ENCODE assay signal across 13 cellular contexts in the genomic region with DNA sequence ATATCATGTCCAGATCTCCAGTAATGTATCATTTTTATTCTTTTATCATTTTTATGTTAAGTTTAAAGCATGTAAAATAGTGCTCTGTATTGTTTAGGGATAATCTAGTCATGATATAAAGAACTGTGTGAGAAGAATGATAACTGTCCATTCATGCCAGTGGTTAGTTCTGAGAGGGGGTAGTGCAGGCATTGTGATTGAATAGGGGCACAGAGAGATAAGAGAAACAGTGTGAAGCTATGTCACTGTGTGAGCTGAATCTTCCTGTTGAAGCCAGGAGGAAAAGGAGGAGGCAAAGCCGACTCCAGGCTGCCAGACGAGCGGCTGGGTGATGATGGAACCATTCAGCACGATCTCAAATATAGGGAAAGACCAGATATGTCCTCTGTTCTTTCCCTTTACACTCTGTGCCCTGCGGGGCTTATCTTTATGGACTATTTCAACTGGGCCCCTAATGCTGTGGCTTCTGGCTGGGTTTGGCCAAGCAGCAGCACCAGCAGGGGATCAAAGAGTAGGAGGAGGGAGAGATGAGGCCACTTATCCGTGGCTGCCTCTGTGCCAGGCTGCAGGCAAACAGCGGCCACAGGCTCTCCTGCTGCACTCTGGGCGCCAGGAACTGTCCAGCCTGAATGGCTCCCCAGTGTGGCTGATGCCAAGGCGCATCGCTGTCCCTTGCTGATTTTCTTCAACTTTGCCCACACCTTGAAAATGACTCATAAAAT.
A peak's percentile ranks its signal among the peaks of the same experiment; 100 is the strongest.
DNase-seq lines count a peak whose midpoint lies in the region; FAIRE-seq and TF ChIP-seq lines count a peak whose summit lies in the region.
"Had no signal": no experiment of that assay in that cellular context is flagged by ENCODE, and none has a peak within 500 bp of the region (broad histone marks: within the 10 kb centered on the region; RNA-seq: fewer than 3 reads in every experiment).

No MANE protein-coding gene starts in this region.

- in situ Hi-C loops in KBM-7 (cut with MboI; ENCODE audit: low pct_unique_long_range_greater_than_20kb, low sequenced_read_pairs), result no loop called here

- TF ChIP-seq CTCF in bronchial epithelial cell (IDR thresholded peaks at IDR 0.05; ENCODE audit: insufficient read depth, low read length, severe bottlenecking), result no peak
- no peak for TF ChIP-seq CTCF in D721Med (IDR thresholded peaks at IDR 0.05; ENCODE audit: insufficient read depth, missing control alignments)

- no peaks in the 10 kb centered on the region for H3K27me3 ChIP-seq in bronchial epithelial cell (ENCODE audit: control insufficient read depth, insufficient read depth, low read length)

- H3K36me3 ChIP-seq in bronchial epithelial cell (ENCODE audit: control insufficient read depth, insufficient read depth, low read length), result no peaks in the 10 kb centered on the region

- DNase-seq in NCI-H2029 (lab: John Stamatoyannopoulos, UW), result peak; percentile 10
- no peak for DNase-seq in NCI-H2029 treated with DMSO at 0.1 percent for 48 hours (lab: John Stamatoyannopoulos, UW)
- DNase-seq in KBM-7, result peak; percentile 0
- DNase-seq in bronchial epithelial cell (ENCODE audit: low read depth), result peak; percentile 54
- peak; percentile 27 for DNase-seq in mucosa of gallbladder (ENCODE audit: low spot score)
- DNase-seq in NAMALWA (ENCODE audit: low spot score), result no peak
- DNase-seq in D721Med (ENCODE audit: insufficient read length, low spot score), result no peak
- no peak for DNase-seq in NCI-H1436 (lab: John Stamatoyannopoulos, UW)
- DNase-seq: activated CD8-positive, alpha-beta memory T cell treated with anti-CD3 and anti-CD28 coated beads, Interleukin-2, amount 10 ng/mL, durations not matched to agents 7 days and 5 days; NCI-H524 treated with DMSO at 0.1 percent for 48 hours; stimulated activated CD4-positive, alpha-beta T cell treated with anti-CD3 and anti-CD28 coated beads, Interleukin-1b, Interleukin-23, amount 100 ng/mL, for 48 hours; T-helper 17 cell had no signal

- FAIRE-seq in bronchial epithelial cell (lab: Jason Lieb, UNC) (no peak), D721Med (lab: Jason Lieb, UNC) (no peak)
- FAIRE-seq: islet of Langerhans had no signal

- H3K4me3 ChIP-seq in bronchial epithelial cell (ENCODE audit: low read depth, low read length), result no peak overlapping the region

Comparison
In these comparisons a context has a peak if more than half of its experiments do, and no peak if none do; other contexts are left out.
1. DNase-seq: peak in NCI-H2029 (single experiment), KBM-7 (single experiment), bronchial epithelial cell (single experiment) and mucosa of gallbladder (single experiment); none in NCI-H2029 treated with DMSO at 0.1 percent for 48 hours (single experiment), NAMALWA (single experiment), D721Med (single experiment) and NCI-H1436 (single experiment).